Comparison of ENCODE assay signal across 16 cellular contexts in the genomic region with DNA sequence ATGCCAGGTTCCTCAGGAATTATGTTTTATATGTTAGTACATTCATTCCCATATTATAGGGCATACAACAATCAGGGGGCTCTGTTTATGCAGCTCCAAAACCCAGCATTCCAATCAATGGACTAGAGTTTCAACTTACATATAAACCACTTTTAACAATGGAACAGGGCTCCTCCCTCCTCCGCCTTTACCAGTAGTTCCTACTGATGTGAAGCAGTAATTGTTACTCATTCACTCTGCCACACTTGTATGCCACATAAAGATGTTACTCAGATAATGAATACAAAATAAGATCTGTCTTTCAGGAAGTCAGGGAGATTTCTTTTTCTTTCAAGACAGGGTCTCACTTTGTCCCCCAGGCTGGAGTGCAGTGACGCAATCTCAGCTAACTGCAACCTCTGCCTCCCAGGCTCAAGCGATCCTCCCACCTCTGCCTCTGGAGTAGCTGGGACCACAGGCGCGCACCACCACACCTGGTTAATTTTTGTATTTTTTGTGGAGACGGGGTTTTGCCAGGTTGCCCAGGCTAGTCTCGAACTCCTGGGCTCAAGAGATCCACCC.
"Had no signal": no experiment of that assay in that cellular context is flagged by ENCODE, and none has a peak within 500 bp of the region (broad histone marks: within the 10 kb centered on the region; RNA-seq: fewer than 3 reads in every experiment).

No MANE protein-coding gene starts in this region.

- DNase-seq: activated CD4-positive, alpha-beta memory T cell treated with anti-CD3 and anti-CD28 coated beads, Interleukin-2, amount 10 ng/mL, durations not matched to agents 7 days and 5 days; activated CD4-positive, alpha-beta T cell treated with anti-CD3 and anti-CD28 coated beads for 4 hours; activated gamma-delta T cell; activated T-cell treated with anti-CD3 and anti-CD28 coated beads, Interleukin-2, amount 50 U/mL, for 48 hours; amniotic stem cell; kidney; left lung; mucosa of descending colon; naive thymus-derived CD4-positive, alpha-beta T cell; stimulated activated CD4-positive, alpha-beta T cell treated with anti-CD3 and anti-CD28 coated beads, Interleukin-15, amount 100 ng/mL, for 24 hours; stimulated activated CD4-positive, alpha-beta T cell treated with anti-CD3 and anti-CD28 coated beads, Interleukin-4, amount 100 ng/mL, for 24 hours; stimulated activated naive CD4-positive, alpha-beta T cell treated with Interleukin-2 at 50 U/mL for 16 hours; substantia nigra; T-helper 17 cell; trophoblast cell had no signal

- H3K27me3 ChIP-seq: gastroesophageal sphincter, left lung had no signal

- H3K4me1 ChIP-seq: gastroesophageal sphincter had no signal

- H3K36me3 ChIP-seq: gastroesophageal sphincter had no signal

- H3K4me3 ChIP-seq: gastroesophageal sphincter, left lung, mucosa of descending colon had no signal

- H3K9me3 ChIP-seq: gastroesophageal sphincter, left lung, mucosa of descending colon had no signal

- ATAC-seq: gastroesophageal sphincter; left lung; mucosa of descending colon; naive thymus-derived CD4-positive, alpha-beta T cell; T-helper 17 cell had no signal

- H3K27ac ChIP-seq: gastroesophageal sphincter, left lung had no signal
